Comparison of ENCODE assay signal across 15 cellular contexts in genomic region chr2:133362061-133362476, GRCh38.
DNase-seq lines count a peak whose midpoint lies in the region; ATAC-seq, FAIRE-seq and TF ChIP-seq lines count a peak whose summit lies in the region.
"Had no signal": no experiment of that assay in that cellular context is flagged by ENCODE, and none has a peak within 500 bp of the region (broad histone marks: within the 10 kb centered on the region; RNA-seq: fewer than 3 reads in every experiment).

No MANE protein-coding gene starts in this region.

- TF ChIP-seq POLR2A in H54 (IDR thresholded peaks at IDR 0.05; ENCODE audit: low read depth, low read length): no peak

- no peaks in the 10 kb centered on the region for H3K4me1 ChIP-seq in mesenchymal stem cell (ENCODE audit: control insufficient read depth, insufficient read depth, low read depth, low read length)

- no peaks in the 10 kb centered on the region for H3K9me3 Mint-ChIP-seq in activated T-cell treated with anti-CD3 and anti-CD28 coated beads, Interleukin-2, amount 50 U/mL, for 4 hours
- H3K9me3 Mint-ChIP-seq: GM23338, memory B cell had no signal

- H3K36me3 Mint-ChIP-seq in activated T-cell treated with anti-CD3 and anti-CD28 coated beads, Interleukin-2, amount 50 U/mL, for 4 hours (ENCODE audit: insufficient read depth): no peaks in the 10 kb centered on the region
- H3K36me3 Mint-ChIP-seq: activated naive CD8-positive, alpha-beta T cell treated with anti-CD3 and anti-CD28 coated beads, Interleukin-2, amount 10 ng/mL, durations not matched to agents 7 days and 5 days; CD4-positive, alpha-beta memory T cell; memory B cell had no signal

- H4K91ac ChIP-seq in mesenchymal stem cell (ENCODE audit: low read length): no peak overlapping the region

- H3K36me3 ChIP-seq in mesenchymal stem cell (ENCODE audit: control insufficient read depth in 1 of 2, insufficient read depth in 2 of 2, low read depth in 1 of 2, low read length in 2 of 2): no peaks in the 10 kb centered on the region

- H4K8ac ChIP-seq in mesenchymal stem cell (ENCODE audit: low read length): no peak overlapping the region

- H2BK120ac ChIP-seq in mesenchymal stem cell (ENCODE audit: low read depth, low read length): no peak overlapping the region

- H3K14ac ChIP-seq in mesenchymal stem cell (ENCODE audit: low read length in 2 of 2): no peak overlapping the region

- ATAC-seq in activated T-cell treated with anti-CD3 and anti-CD28 coated beads, Interleukin-2, amount 50 U/mL, for 4 hours: no peak
- ATAC-seq in GM21825 (IDR thresholded peaks at IDR 0.05; ENCODE audit: unreplicated experiment): no peak
- ATAC-seq: GM23338 had no signal

- no peaks in the 10 kb centered on the region for H3K27me3 ChIP-seq in mesenchymal stem cell (ENCODE audit: control insufficient read depth in 1 of 2, insufficient read depth in 1 of 2, low read length in 2 of 2)

- no peak overlapping the region for H2AK5ac ChIP-seq in mesenchymal stem cell (ENCODE audit: low read length, severe bottlenecking)

- no peak overlapping the region for H2BK15ac ChIP-seq in mesenchymal stem cell (ENCODE audit: low read depth, poor library complexity, severe bottlenecking)

- no peak overlapping the region for H3K9ac ChIP-seq in mesenchymal stem cell (ENCODE audit: low read length)

- H3K4me1 Mint-ChIP-seq in activated T-cell treated with anti-CD3 and anti-CD28 coated beads, Interleukin-2, amount 50 U/mL, for 4 hours (ENCODE audit: low read depth): no peaks in the 10 kb centered on the region
- H3K4me1 Mint-ChIP-seq: CD4-positive, alpha-beta memory T cell; memory B cell had no signal

- 32% methylated on average over 3 of the region's 4 CpGs for WGBS in mesenchymal stem cell

- H2AFZ ChIP-seq in mesenchymal stem cell (ENCODE audit: low read depth, low read length): no peak overlapping the region
- H2AFZ ChIP-seq: GM23338 had no signal

- peak overlapping the region; percentile 45 for H3K4me2 ChIP-seq in mesenchymal stem cell (ENCODE audit: low read length, poor library complexity, severe bottlenecking)
- H3K4me2 ChIP-seq: GM23338 had no signal

- H3K27me3 Mint-ChIP-seq in activated T-cell treated with anti-CD3 and anti-CD28 coated beads, Interleukin-2, amount 50 U/mL, for 4 hours (ENCODE audit: low read depth): peaks cover 3% of the 10 kb centered on the region
- H3K27me3 Mint-ChIP-seq: activated naive CD8-positive, alpha-beta T cell treated with anti-CD3 and anti-CD28 coated beads, Interleukin-2, amount 10 ng/mL, durations not matched to agents 7 days and 5 days; CD4-positive, alpha-beta memory T cell had no signal

- H2BK5ac ChIP-seq in mesenchymal stem cell (ENCODE audit: low read depth, low read length, poor library complexity, severe bottlenecking): no peak overlapping the region

- peak overlapping the region; percentile 13; the same call in 1 of the 2 replicates for H3K4me3 ChIP-seq in AG10803 (ENCODE audit: low read length)
- H3K4me3 ChIP-seq in astrocyte of the spinal cord (ENCODE audit: low read depth, low read length): no peak overlapping the region
- no peak overlapping the region for H3K4me3 ChIP-seq in mesenchymal stem cell (ENCODE audit: insufficient read depth in 1 of 2, low read depth in 1 of 2, low read length in 2 of 2)
- H3K4me3 ChIP-seq: GM23338 had no signal

- H3K9me3 ChIP-seq in mesenchymal stem cell (ENCODE audit: control insufficient read depth, low read length): no peaks in the 10 kb centered on the region

- DNase-seq in AG10803 (ENCODE audit: low read depth) (peak; percentile 52), HT1080 (ENCODE audit: low read depth) (peak; percentile 61), astrocyte of the spinal cord (ENCODE audit: low read depth, low spot score) (peak; percentile 70), mesenchymal stem cell (peak; percentile 30), H54 (ENCODE audit: insufficient read length, low spot score) (no peak), cerebellar cortex (ENCODE audit: low spot score) (no peak)
- DNase-seq in activated T-cell treated with anti-CD3 and anti-CD28 coated beads, Interleukin-2, amount 50 U/mL, for 4 hours: no peak
- DNase-seq: activated CD4-positive, alpha-beta T cell treated with anti-CD3 and anti-CD28 coated beads, Interleukin-2, amount 50 U/mL, for 1 hour; activated naive CD8-positive, alpha-beta T cell treated with anti-CD3 and anti-CD28 coated beads, Interleukin-2, amount 10 ng/mL, durations not matched to agents 7 days and 5 days; CD4-positive, alpha-beta memory T cell; SHP77 treated with DMSO at 0.1 percent for 48 hours; stimulated activated CD4-positive, alpha-beta T cell treated with anti-CD3 and anti-CD28 coated beads, Interleukin-15, amount 100 ng/mL, for 24 hours had no signal

- no peak overlapping the region for H3K23ac ChIP-seq in mesenchymal stem cell (ENCODE audit: low read length in 2 of 2)

- no peak overlapping the region for H3K4ac ChIP-seq in mesenchymal stem cell (ENCODE audit: low read depth in 1 of 2, low read length in 2 of 2)

- in situ Hi-C loops in astrocyte of the spinal cord (cut with HindIII; ENCODE audit: low sequenced_read_pairs): no loop called here

- no peak overlapping the region for H3K4me3 Mint-ChIP-seq in activated T-cell treated with anti-CD3 and anti-CD28 coated beads, Interleukin-2, amount 50 U/mL, for 4 hours
- H3K4me3 Mint-ChIP-seq: activated naive CD8-positive, alpha-beta T cell treated with anti-CD3 and anti-CD28 coated beads, Interleukin-2, amount 10 ng/mL, durations not matched to agents 7 days and 5 days; CD4-positive, alpha-beta memory T cell; GM23338; memory B cell had no signal

- H3K18ac ChIP-seq in mesenchymal stem cell (ENCODE audit: low read depth in 1 of 2, low read length in 2 of 2): no peak overlapping the region

- no peak for FAIRE-seq in H54 (lab: Jason Lieb, UNC)

- no peak overlapping the region for H2BK12ac ChIP-seq in mesenchymal stem cell (ENCODE audit: low read length in 2 of 2)

- TF ChIP-seq CTCF in AG10803 (conservative IDR thresholded peaks at IDR 0.05; ENCODE audit: low read length) (no peak), astrocyte of the spinal cord (IDR thresholded peaks at IDR 0.05; ENCODE audit: low read depth, low read length) (no peak)

- H3K79me1 ChIP-seq in mesenchymal stem cell (replicated peaks; ENCODE audit: low read length, poor library complexity, severe bottlenecking): peaks cover 1% of the 10 kb centered on the region

- peak overlapping the region; percentile 13 for H3K27ac ChIP-seq in mesenchymal stem cell (ENCODE audit: low read length, poor library complexity, severe bottlenecking)

Comparison
In these comparisons a context has a peak if more than half of its experiments do, and no peak if none do; other contexts are left out.
1. DNase-seq: peak in AG10803 (single experiment), HT1080 (single experiment), astrocyte of the spinal cord (single experiment) and mesenchymal stem cell (single experiment); none in activated T-cell treated with anti-CD3 and anti-CD28 coated beads, Interleukin-2, amount 50 U/mL, for 4 hours (single experiment), H54 (single experiment) and cerebellar cortex (single experiment).